In the genomic region with DNA sequence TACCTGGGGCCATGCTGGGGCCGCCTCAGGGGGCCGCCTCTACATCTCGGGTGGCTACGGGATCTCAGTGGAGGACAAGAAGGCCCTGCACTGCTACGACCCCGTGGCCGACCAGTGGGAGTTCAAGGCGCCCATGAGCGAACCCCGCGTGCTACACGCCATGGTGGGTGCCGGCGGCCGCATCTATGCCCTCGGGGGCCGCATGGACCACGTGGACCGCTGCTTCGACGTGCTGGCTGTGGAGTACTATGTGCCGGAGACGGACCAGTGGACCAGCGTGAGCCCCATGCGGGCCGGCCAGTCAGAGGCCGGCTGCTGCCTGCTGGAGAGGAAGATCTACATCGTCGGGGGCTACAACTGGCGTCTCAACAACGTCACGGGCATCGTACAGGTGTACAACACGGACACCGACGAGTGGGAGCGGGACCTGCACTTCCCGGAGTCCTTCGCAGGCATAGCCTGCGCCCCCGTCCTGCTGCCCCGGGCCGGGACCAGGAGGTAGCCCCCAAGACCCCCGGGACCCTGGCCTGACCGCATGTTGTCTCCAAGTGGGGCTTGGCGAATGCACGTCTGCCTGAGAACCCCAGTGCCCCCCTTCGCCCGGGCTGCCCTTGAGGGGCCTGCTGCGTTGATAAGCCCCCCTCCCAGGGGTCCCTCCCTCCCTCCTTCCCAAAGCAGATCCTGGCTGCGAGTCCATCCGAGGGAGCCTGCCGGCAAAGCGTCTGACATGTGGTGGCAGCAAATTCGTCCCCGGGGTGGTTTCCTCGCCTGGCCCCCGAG, we compare ENCODE assay signal across 17 cellular contexts. TPM values are rescaled to one million over a fixed set of nuclear protein-coding genes. Genes with fewer than 3 reads are reported as not detected.
DNase-seq lines count a peak whose midpoint lies in the region; ATAC-seq, FAIRE-seq and TF ChIP-seq lines count a peak whose summit lies in the region.
"Had no signal": no experiment of that assay in that cellular context is flagged by ENCODE, and none has a peak within 500 bp of the region (broad histone marks: within the 10 kb centered on the region; RNA-seq: fewer than 3 reads in every experiment).

No MANE protein-coding gene starts in this region.

- H3K27me3 Mint-ChIP-seq in stimulated activated naive CD8-positive, alpha-beta T cell treated with anti-CD3 and anti-CD28 coated beads, Interleukin-15, amount 100 ng/mL, for 72 hours, result no peaks in the 10 kb centered on the region
- peaks cover 3% of the 10 kb centered on the region for H3K27me3 Mint-ChIP-seq in astrocyte (ENCODE audit: low read depth, unreplicated experiment)
- no peaks in the 10 kb centered on the region for H3K27me3 Mint-ChIP-seq in natural killer cell (ENCODE audit: low read depth in 2 of 2)
- H3K27me3 Mint-ChIP-seq: CD4-positive, alpha-beta T cell had no signal

- H3K4me2 ChIP-seq in astrocyte (ENCODE audit: low read length) (peak overlapping the region; percentile 36), osteoblast (ENCODE audit: insufficient read depth, low read length) (no peak overlapping the region)

- no peaks in the 10 kb centered on the region for H3K79me2 ChIP-seq in astrocyte (ENCODE audit: insufficient read depth, low read length)
- peaks cover 4% of the 10 kb centered on the region for H3K79me2 ChIP-seq in osteoblast (ENCODE audit: insufficient read depth, low read length)

- H3K36me3 Mint-ChIP-seq in astrocyte (ENCODE audit: low read depth, unreplicated experiment) (peaks cover 4% of the 10 kb centered on the region), natural killer cell (no peaks in the 10 kb centered on the region)

- H3K9ac ChIP-seq in astrocyte (ENCODE audit: low read length), result no peak overlapping the region

- H3K27ac Mint-ChIP-seq in stimulated activated naive CD8-positive, alpha-beta T cell treated with anti-CD3 and anti-CD28 coated beads, Interleukin-15, amount 100 ng/mL, for 72 hours, result no peak overlapping the region
- H3K27ac Mint-ChIP-seq in astrocyte (ENCODE audit: unreplicated experiment) (no peak overlapping the region), natural killer cell (no peak overlapping the region)
- H3K27ac Mint-ChIP-seq: CD4-positive, alpha-beta T cell; HFFc6 had no signal

- H3K27ac ChIP-seq in astrocyte (ENCODE audit: low read depth, low read length) (no peak overlapping the region), osteoblast (ENCODE audit: low read depth, low read length) (no peak overlapping the region)

- H3K27me3 ChIP-seq in astrocyte (ENCODE audit: insufficient read depth, low read length) (no peaks in the 10 kb centered on the region), osteoblast (ENCODE audit: insufficient read depth, low read length) (no peaks in the 10 kb centered on the region)

- ATAC-seq in stimulated activated naive CD8-positive, alpha-beta T cell treated with anti-CD3 and anti-CD28 coated beads, Interleukin-15, amount 100 ng/mL, for 72 hours, result peak; percentile 37
- ATAC-seq in stimulated activated naive CD8-positive, alpha-beta T cell treated with anti-CD3 and anti-CD28 coated beads, Interleukin-15, Interleukin-2, amounts not matched to agents 100 U/mL and 50 U/mL, for 24 hours, result no peak
- ATAC-seq in natural killer cell (no peak), GM19023 (IDR thresholded peaks at IDR 0.05; ENCODE audit: unreplicated experiment) (no peak)
- ATAC-seq: GM12878 had no signal

- H4K20me1 ChIP-seq in astrocyte (ENCODE audit: insufficient read depth, low read length), result no peaks in the 10 kb centered on the region
- H4K20me1 ChIP-seq in osteoblast (ENCODE audit: insufficient read depth, low read length), result no peaks in the 10 kb centered on the region

- peaks cover 7% of the 10 kb centered on the region for H3K4me1 ChIP-seq in astrocyte (ENCODE audit: insufficient read depth, low read length)
- H3K4me1 ChIP-seq in osteoblast (ENCODE audit: insufficient read depth, low read length), result peaks cover 12% of the 10 kb centered on the region

- no peaks in the 10 kb centered on the region for H3K9me3 Mint-ChIP-seq in stimulated activated naive CD8-positive, alpha-beta T cell treated with anti-CD3 and anti-CD28 coated beads, Interleukin-15, amount 100 ng/mL, for 72 hours
- H3K9me3 Mint-ChIP-seq in astrocyte (ENCODE audit: unreplicated experiment) (no peaks in the 10 kb centered on the region), natural killer cell (no peaks in the 10 kb centered on the region)
- H3K9me3 Mint-ChIP-seq: CD4-positive, alpha-beta T cell; HFFc6 had no signal

- H3K4me3 ChIP-seq in astrocyte (ENCODE audit: insufficient read depth, low read depth, low read length) (no peak overlapping the region), osteoblast (ENCODE audit: insufficient read depth, low read length) (no peak overlapping the region)
- H3K4me3 ChIP-seq: GM12878 had no signal

- H3K4me1 Mint-ChIP-seq in stimulated activated naive CD8-positive, alpha-beta T cell treated with anti-CD3 and anti-CD28 coated beads, Interleukin-15, amount 100 ng/mL, for 72 hours, result peaks cover 15% of the 10 kb centered on the region
- H3K4me1 Mint-ChIP-seq in astrocyte (ENCODE audit: low read depth, unreplicated experiment) (peaks cover 14% of the 10 kb centered on the region), natural killer cell (peaks cover 0 to 3% of the 10 kb centered on the region in 2 donors)

- H2AFZ ChIP-seq in astrocyte (ENCODE audit: low read depth, low read length) (no peak overlapping the region), osteoblast (ENCODE audit: low read length) (no peak overlapping the region)

- no peak for TF ChIP-seq CTCF in astrocyte (IDR thresholded peaks at IDR 0.05; ENCODE audit: insufficient read depth, low read depth, low read length)
- no peak for TF ChIP-seq CTCF in osteoblast (IDR thresholded peaks at IDR 0.05; ENCODE audit: extremely low read depth, low read depth, low read length)
- no peak for TF ChIP-seq CTCF in natural killer cell (IDR thresholded peaks at IDR 0.05)

- H3K9me3 ChIP-seq in astrocyte (ENCODE audit: insufficient read depth, low read depth, low read length) (no peaks in the 10 kb centered on the region), osteoblast (ENCODE audit: low read depth, low read length) (no peaks in the 10 kb centered on the region)

- no peak for FAIRE-seq in astrocyte (lab: Jason Lieb, UNC)
- FAIRE-seq: GM12878, GM18507, H1 had no signal

- H3K36me3 ChIP-seq in astrocyte (ENCODE audit: insufficient read depth, low read length), result no peaks in the 10 kb centered on the region
- H3K36me3 ChIP-seq in osteoblast (ENCODE audit: insufficient read depth, low read length), result peaks cover 20% of the 10 kb centered on the region

- intact Hi-C loops in natural killer cell (cut with micrococcal nuclease), result no loop called here

- no peak overlapping the region for H3K4me3 Mint-ChIP-seq in stimulated activated naive CD8-positive, alpha-beta T cell treated with anti-CD3 and anti-CD28 coated beads, Interleukin-15, amount 100 ng/mL, for 72 hours
- H3K4me3 Mint-ChIP-seq in astrocyte (ENCODE audit: unreplicated experiment) (no peak overlapping the region), natural killer cell (no peak overlapping the region)
- H3K4me3 Mint-ChIP-seq: CD4-positive, alpha-beta T cell; HFFc6 had no signal

- DNase-seq in stimulated activated naive CD8-positive, alpha-beta T cell treated with anti-CD3 and anti-CD28 coated beads, Interleukin-15, amount 100 ng/mL, for 72 hours, result no peak
- DNase-seq in stimulated activated naive CD8-positive, alpha-beta T cell treated with anti-CD3 and anti-CD28 coated beads, Interleukin-15, Interleukin-2, amounts not matched to agents 100 U/mL and 50 U/mL, for 24 hours, result no peak
- DNase-seq in astrocyte (ENCODE audit: low read depth) (no peak), osteoblast (ENCODE audit: insufficient read length, low spot score, missing footprints) (peak; percentile 52), natural killer cell (no peak), COLO668 (lab: John Stamatoyannopoulos, UW; ENCODE audit: unreplicated experiment) (no peak)
- DNase-seq: 8988T; AML-193; C1 segment of cervical spinal cord; CD4-positive, alpha-beta T cell; DMS79; HCEC 1CT; HFFc6 had no signal

RNA-seq across cellular contexts. Expression of gene CRTC1, which starts 14.5 kb away (rescaled TPM):
- 8.4 and 8.8 TPM in 2 replicates for total RNA-seq in astrocyte
- 3.8 and 4.0 TPM in 2 replicates for total RNA-seq in osteoblast
- 10 to 100 TPM; 14.1 to 17.0 (median 14.3) TPM for total RNA-seq in natural killer cell

RNA-seq across cellular contexts. Expression of gene KLHL26, which starts 32.1 kb away (rescaled TPM):
- total RNA-seq in astrocyte, result 4.4 and 6.0 TPM in 2 replicates
- total RNA-seq in osteoblast, result 5.1 and 5.3 TPM in 2 replicates
- total RNA-seq in natural killer cell, result 10 to 100 TPM in 1 of 3 donors, 1 to 10 TPM in 2; 8.0 to 11.5 (median 9.6) TPM

RNA-seq across cellular contexts. Expression of gene TMEM59L, which starts 56.3 kb away (rescaled TPM):
- total RNA-seq in astrocyte (5.6 and 8.8 TPM in 2 replicates), osteoblast (0.36 and 2.1 TPM in 2 replicates), natural killer cell (not detected)
